Comparison of ENCODE assay signal across 13 cellular contexts in genomic region chr12:104280703-104281458, GRCh38. TPM values are rescaled to one million over a fixed set of nuclear protein-coding genes. Genes with fewer than 3 reads are reported as not detected.
DNase-seq lines count a peak whose midpoint lies in the region; ATAC-seq and TF ChIP-seq lines count a peak whose summit lies in the region.
"Had no signal": no experiment of that assay in that cellular context is flagged by ENCODE, and none has a peak within 500 bp of the region (broad histone marks: within the 10 kb centered on the region; RNA-seq: fewer than 3 reads in every experiment).

No MANE protein-coding gene starts in this region.

- DNase-seq in stimulated activated naive CD8-positive, alpha-beta T cell treated with anti-CD3 and anti-CD28 coated beads, Interleukin-15, Interleukin-2, amounts not matched to agents 100 U/mL and 50 U/mL, for 24 hours: no peak
- DNase-seq in stimulated activated naive CD8-positive, alpha-beta T cell treated with anti-CD3 and anti-CD28 coated beads, Interleukin-15, amount 100 ng/mL, for 72 hours: no peak
- DNase-seq in SJSA1 (ENCODE audit: low read depth in 1 of 2, low spot score in 2 of 2) (peak; percentile 76 to 90), fibroblast of pulmonary artery (ENCODE audit: low read depth) (peak; percentile 92), dorsolateral prefrontal cortex (no peak), cerebellar nuclear complex (lab: John Stamatoyannopoulos, UW) (no peak), T-helper 17 cell (no peak)
- DNase-seq: activated T-cell treated with anti-CD3 and anti-CD28 coated beads, Interleukin-2, amount 50 U/mL, for 1 hour; CD4-positive, CD25-positive, alpha-beta regulatory T cell; NCI-H1105; SHP77 treated with DMSO at 0.1 percent for 48 hours had no signal

- peak; percentile 40 for ATAC-seq in stimulated activated naive CD8-positive, alpha-beta T cell treated with anti-CD3 and anti-CD28 coated beads, Interleukin-15, Interleukin-2, amounts not matched to agents 100 U/mL and 50 U/mL, for 24 hours
- ATAC-seq in stimulated activated naive CD8-positive, alpha-beta T cell treated with anti-CD3 and anti-CD28 coated beads, Interleukin-15, amount 100 ng/mL, for 72 hours: no peak
- ATAC-seq in GM19023 (IDR thresholded peaks at IDR 0.05; ENCODE audit: unreplicated experiment): no peak
- no peak for ATAC-seq in T-helper 17 cell
- ATAC-seq: natural killer cell treated with Interleukin-12 subunit alpha and Interleukin-12 subunit beta and Interleukin-15 and Interleukin-18, amount 100 ng/mL, for 72 hours had no signal

- peaks cover 7% of the 10 kb centered on the region for H3K27me3 Mint-ChIP-seq in stimulated activated naive CD8-positive, alpha-beta T cell treated with anti-CD3 and anti-CD28 coated beads, Interleukin-15, amount 100 ng/mL, for 72 hours
- peaks cover 23% of the 10 kb centered on the region for H3K27me3 Mint-ChIP-seq in T-helper 17 cell

- H3K27ac ChIP-seq in SJSA1: peak overlapping the region; percentile 92
- no peak overlapping the region for H3K27ac ChIP-seq in dorsolateral prefrontal cortex

- H3K9me3 Mint-ChIP-seq in stimulated activated naive CD8-positive, alpha-beta T cell treated with anti-CD3 and anti-CD28 coated beads, Interleukin-15, amount 100 ng/mL, for 72 hours: no peaks in the 10 kb centered on the region
- H3K9me3 Mint-ChIP-seq: CD4-positive, CD25-positive, alpha-beta regulatory T cell; natural killer cell treated with Interleukin-12 subunit alpha and Interleukin-12 subunit beta and Interleukin-15 and Interleukin-18, amount 100 ng/mL, for 72 hours had no signal

- intact Hi-C loops in dorsolateral prefrontal cortex (cut with DNase I): loop anchor here in 1 of 2 donors (10.0 kb wide), 1 partner anchor 216 kb away; the partner anchor contains the start of gene HCFC2

- H3K4me1 Mint-ChIP-seq in stimulated activated naive CD8-positive, alpha-beta T cell treated with anti-CD3 and anti-CD28 coated beads, Interleukin-15, amount 100 ng/mL, for 72 hours: peaks cover 9% of the 10 kb centered on the region
- peaks cover 6% of the 10 kb centered on the region for H3K4me1 Mint-ChIP-seq in T-helper 17 cell

- H3K4me3 Mint-ChIP-seq in stimulated activated naive CD8-positive, alpha-beta T cell treated with anti-CD3 and anti-CD28 coated beads, Interleukin-15, amount 100 ng/mL, for 72 hours: no peak overlapping the region
- no peak overlapping the region for H3K4me3 Mint-ChIP-seq in T-helper 17 cell
- H3K4me3 Mint-ChIP-seq: CD4-positive, CD25-positive, alpha-beta regulatory T cell; natural killer cell treated with Interleukin-12 subunit alpha and Interleukin-12 subunit beta and Interleukin-15 and Interleukin-18, amount 100 ng/mL, for 72 hours had no signal

- H3K36me3 Mint-ChIP-seq in T-helper 17 cell (ENCODE audit: low read depth): peaks cover 12% of the 10 kb centered on the region
- H3K36me3 Mint-ChIP-seq: CD4-positive, CD25-positive, alpha-beta regulatory T cell; natural killer cell treated with Interleukin-12 subunit alpha and Interleukin-12 subunit beta and Interleukin-15 and Interleukin-18, amount 100 ng/mL, for 72 hours had no signal

- H3K27me3 ChIP-seq in SJSA1 (replicated peaks): no peaks in the 10 kb centered on the region
- H3K27me3 ChIP-seq in dorsolateral prefrontal cortex: no peaks in the 10 kb centered on the region

- H3K4me3 ChIP-seq in SJSA1: peak overlapping the region; percentile 10
- H3K4me3 ChIP-seq in fibroblast of pulmonary artery (replicated peaks; ENCODE audit: low read depth, low read length): peak overlapping the region; percentile 18
- H3K4me3 ChIP-seq in dorsolateral prefrontal cortex: no peak overlapping the region

- TF ChIP-seq CTCF in fibroblast of pulmonary artery (IDR thresholded peaks at IDR 0.05; ENCODE audit: low read length, missing control alignments): no peak
- no peak for TF ChIP-seq CTCF in dorsolateral prefrontal cortex (IDR thresholded peaks at IDR 0.05 in 54 of 56, conservative IDR thresholded peaks at IDR 0.05 in 2 of 56; ENCODE audit: low read depth in 1 of 56, partially characterized antibody in 56 of 56)

- H3K9me3 ChIP-seq in SJSA1 (replicated peaks): no peaks in the 10 kb centered on the region
- H3K9me3 ChIP-seq in T-helper 17 cell (ENCODE audit: control insufficient read depth, low read length, poor library complexity, severe bottlenecking): no peaks in the 10 kb centered on the region

- peaks cover 69% of the 10 kb centered on the region for H3K4me1 ChIP-seq in SJSA1 (replicated peaks)

- no peak overlapping the region for H3K27ac Mint-ChIP-seq in stimulated activated naive CD8-positive, alpha-beta T cell treated with anti-CD3 and anti-CD28 coated beads, Interleukin-15, amount 100 ng/mL, for 72 hours
- no peak overlapping the region for H3K27ac Mint-ChIP-seq in T-helper 17 cell
- H3K27ac Mint-ChIP-seq: natural killer cell treated with Interleukin-12 subunit alpha and Interleukin-12 subunit beta and Interleukin-15 and Interleukin-18, amount 100 ng/mL, for 72 hours had no signal

- no peaks in the 10 kb centered on the region for H3K36me3 ChIP-seq in SJSA1

RNA-seq across cellular contexts. Expression of gene EID3, which starts 22.7 kb away (rescaled TPM):
- total RNA-seq in SJSA1 (2014; rRNA removed; shearing (Covaris generic)): 2.1 and 4.8 TPM in 2 replicates
- 1 to 10 TPM; 2.7 to 9.5 (median 5.7) TPM for total RNA-seq in dorsolateral prefrontal cortex
- 10 to 100 TPM; 12.2 to 13.7 TPM for total RNA-seq in T-helper 17 cell

Comparison
In these comparisons a context has a peak if more than half of its experiments do, and no peak if none do; other contexts are left out.
1. DNase-seq: peak in SJSA1 (2 of 2) and fibroblast of pulmonary artery (single experiment); none in stimulated activated naive CD8-positive, alpha-beta T cell treated with anti-CD3 and anti-CD28 coated beads, Interleukin-15, Interleukin-2, amounts not matched to agents 100 U/mL and 50 U/mL, for 24 hours (single experiment), stimulated activated naive CD8-positive, alpha-beta T cell treated with anti-CD3 and anti-CD28 coated beads, Interleukin-15, amount 100 ng/mL, for 72 hours (0 of 2), dorsolateral prefrontal cortex (0 of 10), cerebellar nuclear complex (0 of 2) and T-helper 17 cell (0 of 3).
2. H3K4me3 ChIP-seq: peak in SJSA1 (single experiment) and fibroblast of pulmonary artery (single experiment); none in dorsolateral prefrontal cortex (0 of 59).